Comparison of ENCODE assay signal across 1 cellular context in the genomic region with DNA sequence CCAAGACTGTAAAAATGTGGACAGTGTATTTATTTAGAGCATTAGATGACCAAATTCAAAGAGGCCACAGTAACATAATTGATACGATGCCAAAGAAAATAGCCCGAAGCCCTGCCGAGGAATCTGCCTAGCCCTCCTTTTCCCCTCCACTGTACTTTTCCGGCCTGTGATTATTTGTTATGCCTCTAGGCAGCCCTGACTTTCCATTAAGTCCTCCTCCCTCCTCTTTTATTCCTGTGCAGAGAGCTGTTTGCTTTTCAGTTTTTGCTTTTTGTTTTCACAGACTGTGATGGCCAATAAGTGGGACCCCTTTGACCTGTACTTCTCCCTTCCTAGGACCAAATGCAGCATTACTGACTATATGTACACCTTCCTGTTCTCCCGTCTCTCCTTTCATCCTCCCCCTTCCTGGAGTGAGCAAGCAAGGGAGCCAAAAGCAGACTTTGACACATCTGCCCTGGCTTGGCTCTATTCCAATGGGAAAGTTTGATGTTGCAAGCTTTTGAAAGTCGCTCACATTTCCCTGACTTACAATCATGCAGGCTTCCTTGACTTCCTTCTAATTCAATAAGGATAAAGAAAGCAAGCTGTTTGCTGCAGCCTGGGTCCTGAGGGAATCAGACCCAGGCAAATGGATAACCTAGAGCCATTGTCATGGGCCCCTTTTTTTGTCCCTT.
TF ChIP-seq lines count a peak whose summit lies in the region.

No MANE protein-coding gene starts in this region.

TF ChIP-seq in SK-N-SH, 30 proteins besides CTCF, POLR2A, EP300 and RAD21 (continued from another document):
- TF ChIP-seq, protein P1, sequence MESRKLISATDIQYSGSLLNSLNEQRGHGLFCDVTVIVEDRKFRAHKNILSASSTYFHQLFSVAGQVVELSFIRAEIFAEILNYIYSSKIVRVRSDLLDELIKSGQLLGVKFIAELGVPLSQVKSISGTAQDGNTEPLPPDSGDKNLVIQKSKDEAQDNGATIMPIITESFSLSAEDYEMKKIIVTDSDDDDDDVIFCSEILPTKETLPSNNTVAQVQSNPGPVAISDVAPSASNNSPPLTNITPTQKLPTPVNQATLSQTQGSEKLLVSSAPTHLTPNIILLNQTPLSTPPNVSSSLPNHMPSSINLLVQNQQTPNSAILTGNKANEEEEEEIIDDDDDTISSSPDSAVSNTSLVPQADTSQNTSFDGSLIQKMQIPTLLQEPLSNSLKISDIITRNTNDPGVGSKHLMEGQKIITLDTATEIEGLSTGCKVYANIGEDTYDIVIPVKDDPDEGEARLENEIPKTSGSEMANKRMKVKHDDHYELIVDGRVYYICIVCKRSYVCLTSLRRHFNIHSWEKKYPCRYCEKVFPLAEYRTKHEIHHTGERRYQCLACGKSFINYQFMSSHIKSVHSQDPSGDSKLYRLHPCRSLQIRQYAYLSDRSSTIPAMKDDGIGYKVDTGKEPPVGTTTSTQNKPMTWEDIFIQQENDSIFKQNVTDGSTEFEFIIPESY (IDR thresholded peaks at IDR 0.05; ENCODE audit: borderline replicate concordance, low read depth) = no peak
- TF ChIP-seq, protein P2, sequence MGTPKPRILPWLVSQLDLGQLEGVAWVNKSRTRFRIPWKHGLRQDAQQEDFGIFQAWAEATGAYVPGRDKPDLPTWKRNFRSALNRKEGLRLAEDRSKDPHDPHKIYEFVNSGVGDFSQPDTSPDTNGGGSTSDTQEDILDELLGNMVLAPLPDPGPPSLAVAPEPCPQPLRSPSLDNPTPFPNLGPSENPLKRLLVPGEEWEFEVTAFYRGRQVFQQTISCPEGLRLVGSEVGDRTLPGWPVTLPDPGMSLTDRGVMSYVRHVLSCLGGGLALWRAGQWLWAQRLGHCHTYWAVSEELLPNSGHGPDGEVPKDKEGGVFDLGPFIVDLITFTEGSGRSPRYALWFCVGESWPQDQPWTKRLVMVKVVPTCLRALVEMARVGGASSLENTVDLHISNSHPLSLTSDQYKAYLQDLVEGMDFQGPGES (IDR thresholded peaks at IDR 0.05; ENCODE audit: low read depth, low read length) = no peak
- TF ChIP-seq POLR2AphosphoS5 (IDR thresholded peaks at IDR 0.05; ENCODE audit: low read depth, low read length) = no peak; the same call in 1 of the 2 replicates
- no peak for TF ChIP-seq SIN3A (IDR thresholded peaks at IDR 0.05; ENCODE audit: borderline replicate concordance, low read depth, low read length)
- TF ChIP-seq, protein P3, sequence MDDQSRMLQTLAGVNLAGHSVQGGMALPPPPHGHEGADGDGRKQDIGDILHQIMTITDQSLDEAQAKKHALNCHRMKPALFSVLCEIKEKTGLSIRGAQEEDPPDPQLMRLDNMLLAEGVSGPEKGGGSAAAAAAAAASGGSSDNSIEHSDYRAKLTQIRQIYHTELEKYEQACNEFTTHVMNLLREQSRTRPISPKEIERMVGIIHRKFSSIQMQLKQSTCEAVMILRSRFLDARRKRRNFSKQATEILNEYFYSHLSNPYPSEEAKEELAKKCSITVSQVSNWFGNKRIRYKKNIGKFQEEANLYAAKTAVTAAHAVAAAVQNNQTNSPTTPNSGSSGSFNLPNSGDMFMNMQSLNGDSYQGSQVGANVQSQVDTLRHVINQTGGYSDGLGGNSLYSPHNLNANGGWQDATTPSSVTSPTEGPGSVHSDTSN (IDR thresholded peaks at IDR 0.05) = peak; percentile 50
